10 cellular contexts compared by ENCODE assay signal in genomic region chr12:102479099-102479887, GRCh38. TPM values are rescaled to one million over a fixed set of nuclear protein-coding genes. Genes with fewer than 3 reads are reported as not detected.
DNase-seq lines count a peak whose midpoint lies in the region; ATAC-seq and TF ChIP-seq lines count a peak whose summit lies in the region.
"Had no signal": no experiment of that assay in that cellular context is flagged by ENCODE, and none has a peak within 500 bp of the region (broad histone marks: within the 10 kb centered on the region; RNA-seq: fewer than 3 reads in every experiment).

No MANE protein-coding gene starts in this region.

- TF ChIP-seq CTCF in AG10803 (conservative IDR thresholded peaks at IDR 0.05; ENCODE audit: low read length) (no peak), natural killer cell (IDR thresholded peaks at IDR 0.05) (no peak)

- no peaks in the 10 kb centered on the region for H3K9me3 ChIP-seq in adipocyte (ENCODE audit: control insufficient read depth, low read length)
- H3K9me3 ChIP-seq: neutrophil had no signal

- peaks cover 28 to 40% of the 10 kb centered on the region in 2 donors for H3K27me3 Mint-ChIP-seq in natural killer cell (ENCODE audit: low read depth in 2 of 2)

- H3K4me3 Mint-ChIP-seq in natural killer cell: no peak overlapping the region
- H3K4me3 Mint-ChIP-seq: activated naive CD4-positive, alpha-beta T cell treated with anti-CD3 and anti-CD28 coated beads, Interleukin-2, amount 50 U/mL, for 24 hours had no signal

- intact Hi-C loops in natural killer cell (cut with micrococcal nuclease): no loop called here

- H3K4me3 ChIP-seq in AG10803 (ENCODE audit: low read length): 0 out of 2 replicates have a peak overlapping the region, but pooled peaks have one; percentile 2
- H3K4me3 ChIP-seq in adipocyte (ENCODE audit: low read length): peak overlapping the region; percentile 74

- peak; percentile 14 for DNase-seq in AG10803 (ENCODE audit: low read depth)
- DNase-seq in adipocyte (ENCODE audit: low read depth): peak; percentile 42
- DNase-seq in natural killer cell: no peak
- no peak for DNase-seq in DMS153 treated with DMSO at 0.1 percent for 48 hours (lab: John Stamatoyannopoulos, UW; ENCODE audit: unreplicated experiment)
- DNase-seq in stimulated activated CD8-positive, alpha-beta memory T cell treated with anti-CD3 and anti-CD28 coated beads, Interleukin-4, amount 100 ng/mL, for 48 hours: no peak
- DNase-seq in nucleus accumbens (lab: John Stamatoyannopoulos, UW): no peak

- no peaks in the 10 kb centered on the region for H3K36me3 Mint-ChIP-seq in natural killer cell
- H3K36me3 Mint-ChIP-seq: activated naive CD4-positive, alpha-beta T cell treated with anti-CD3 and anti-CD28 coated beads, Interleukin-2, amount 50 U/mL, for 24 hours had no signal

- H3K9me3 Mint-ChIP-seq in natural killer cell: no peaks in the 10 kb centered on the region
- H3K9me3 Mint-ChIP-seq: activated naive CD4-positive, alpha-beta T cell treated with anti-CD3 and anti-CD28 coated beads, Interleukin-2, amount 50 U/mL, for 24 hours had no signal

- no peak overlapping the region for H3K27ac Mint-ChIP-seq in natural killer cell
- H3K27ac Mint-ChIP-seq: activated naive CD4-positive, alpha-beta T cell treated with anti-CD3 and anti-CD28 coated beads, Interleukin-2, amount 50 U/mL, for 24 hours had no signal

- ATAC-seq in GM19035 (IDR thresholded peaks at IDR 0.05; ENCODE audit: unreplicated experiment) (peak; percentile 33), HG03135 (IDR thresholded peaks at IDR 0.05; ENCODE audit: unreplicated experiment) (peak; percentile 31), natural killer cell (peak; percentile 22 to 37 (median 27))

- peaks cover 41% of the 10 kb centered on the region for H3K4me1 ChIP-seq in adipocyte (ENCODE audit: control insufficient read depth, insufficient read depth, low read length)

- H3K9ac ChIP-seq in adipocyte (ENCODE audit: low read length): peak overlapping the region; percentile 83

- peaks cover 14% of the 10 kb centered on the region for H3K36me3 ChIP-seq in adipocyte (ENCODE audit: control insufficient read depth, insufficient read depth, low read length, severe bottlenecking)
- H3K36me3 ChIP-seq: neutrophil had no signal

- H3K27me3 ChIP-seq in adipocyte (replicated peaks; ENCODE audit: control insufficient read depth, insufficient read depth, low read length): no peaks in the 10 kb centered on the region

- H3K4me1 Mint-ChIP-seq in natural killer cell: peaks cover 5 to 8% of the 10 kb centered on the region in 2 donors

RNA-seq across cellular contexts. Expression of gene IGF1, which starts 1.1 kb away (rescaled TPM):
- under 1 TPM in 1 of 3 donors, not detected in 2; 0.48 TPM for total RNA-seq in natural killer cell

Comparison
In these comparisons a context has a peak if more than half of its experiments do, and no peak if none do; other contexts are left out.
1. DNase-seq: peak in AG10803 (single experiment) and adipocyte (single experiment); none in natural killer cell (single experiment), DMS153 treated with DMSO at 0.1 percent for 48 hours (single experiment), stimulated activated CD8-positive, alpha-beta memory T cell treated with anti-CD3 and anti-CD28 coated beads, Interleukin-4, amount 100 ng/mL, for 48 hours (single experiment) and nucleus accumbens (0 of 56).
2. Peak in every context shown above with its lines, with median percentiles within 50 percentile points of each other: ATAC-seq.